Comparison of ENCODE assay signal across 3 cellular contexts in genomic region chrX:111095974-111096870, GRCh38.
A peak's percentile ranks its signal among the peaks of the same experiment; 100 is the strongest.
TF ChIP-seq lines count a peak whose summit lies in the region.

Gene PAK3, plus strand, starts transcription at chrX:111096191. Its CDS starts 26,913 bp downstream, at chrX:111123104.

TF ChIP-seq in WTC11, 78 proteins besides CTCF, POLR2A, EP300 and RAD21 (continued from another document and continues in another):
- TF ChIP-seq AFF4 (CRISPR knock-in tag; IDR thresholded peaks at IDR 0.05; ENCODE audit: borderline replicate concordance) (no peak), SP1 (CRISPR knock-in tag; conservative IDR thresholded peaks at IDR 0.05) (no peak), FOXP1 (CRISPR knock-in tag; IDR thresholded peaks at IDR 0.05; ENCODE audit: borderline replicate concordance) (no peak), ARID4B (CRISPR knock-in tag; IDR thresholded peaks at IDR 0.05; ENCODE audit: borderline replicate concordance) (no peak), SMAD3 (CRISPR knock-in tag; IDR thresholded peaks at IDR 0.05; ENCODE audit: borderline replicate concordance) (no peak), SOX15 (CRISPR knock-in tag; IDR thresholded peaks at IDR 0.05) (no peak)

TF ChIP-seq in H1, 55 proteins besides CTCF, POLR2A, EP300 and RAD21 (continued from another document and continues in another):
- TF ChIP-seq CHD7 (IDR thresholded peaks at IDR 0.05; ENCODE audit: insufficient replicate concordance, low read length) (no peak), SP2 (IDR thresholded peaks at IDR 0.05; ENCODE audit: low read length) (no peak), MAFK (IDR thresholded peaks at IDR 0.05; ENCODE audit: low read depth, low read length) (no peak), CHD1 (IDR thresholded peaks at IDR 0.05; ENCODE audit: low read depth, low read length) (no peak), JUN (IDR thresholded peaks at IDR 0.05; ENCODE audit: low read depth, low read length) (no peak), BRCA1 (IDR thresholded peaks at IDR 0.05; ENCODE audit: low read depth, low read length) (no peak), SAP30 (IDR thresholded peaks at IDR 0.05; ENCODE audit: insufficient read depth, insufficient replicate concordance, low read length) (peak; percentile 17), E2F6 (IDR thresholded peaks at IDR 0.05) (no peak), CEBPB (IDR thresholded peaks at IDR 0.05; ENCODE audit: low read depth, low read length) (no peak), SIX5 (IDR thresholded peaks at IDR 0.05; ENCODE audit: low read depth, low read length) (no peak), TAF1 (IDR thresholded peaks at IDR 0.05; ENCODE audit: low read depth, low read length) (no peak), POU5F1 (IDR thresholded peaks at IDR 0.05; ENCODE audit: low read depth, low read length) (no peak), ATF2 (IDR thresholded peaks at IDR 0.05; ENCODE audit: low read length) (no peak)

TF ChIP-seq in GM12891, 5 proteins besides CTCF, POLR2A, EP300 and RAD21 (continued from another document):
- TF ChIP-seq POLR2AphosphoS5 (IDR thresholded peaks at IDR 0.05; ENCODE audit: low read depth, low read length) = no peak
